In genomic region chr14:33120341-33120740, GRCh38 we compare ENCODE assay signal across 21 cellular contexts.
DNase-seq lines count a peak whose midpoint lies in the region; ATAC-seq, FAIRE-seq and TF ChIP-seq lines count a peak whose summit lies in the region.
"Had no signal": no experiment of that assay in that cellular context is flagged by ENCODE, and none has a peak within 500 bp of the region (broad histone marks: within the 10 kb centered on the region; RNA-seq: fewer than 3 reads in every experiment).

No MANE protein-coding gene starts in this region.

- H3K27ac ChIP-seq in RWPE2 (ENCODE audit: poor library complexity, severe bottlenecking) = peak overlapping the region; percentile 96
- H3K27ac ChIP-seq: 22Rv1, neutrophil, sigmoid colon had no signal

- H3K4me1 ChIP-seq in RWPE2 (ENCODE audit: insufficient read depth, poor library complexity, severe bottlenecking) = peaks cover 40% of the 10 kb centered on the region

- no peaks in the 10 kb centered on the region for H3K27me3 ChIP-seq in RWPE2 (ENCODE audit: insufficient read depth, poor library complexity, severe bottlenecking)
- H3K27me3 ChIP-seq: neutrophil, sigmoid colon had no signal

- no peaks in the 10 kb centered on the region for H3K36me3 ChIP-seq in RWPE2 (ENCODE audit: low read depth)
- H3K36me3 ChIP-seq: neutrophil, sigmoid colon had no signal

- no peak overlapping the region for H3K4me3 ChIP-seq in RWPE2 (ENCODE audit: severe bottlenecking)
- H3K4me3 ChIP-seq: sigmoid colon had no signal

- no peak for TF ChIP-seq CTCF in RWPE2 (IDR thresholded peaks at IDR 0.05; ENCODE audit: poor library complexity, severe bottlenecking)

- intact Hi-C loops in head of caudate nucleus (cut with DNase I) = no loop called here
- intact Hi-C loops in activated CD4-positive, alpha-beta memory T cell treated with anti-CD3 and anti-CD28 coated beads for 36 hours (cut with micrococcal nuclease) = no loop called here

- H3K27ac Mint-ChIP-seq in activated CD4-positive, alpha-beta memory T cell treated with anti-CD3 and anti-CD28 coated beads for 36 hours = no peak overlapping the region
- H3K27ac Mint-ChIP-seq: activated CD4-positive, alpha-beta T cell treated with anti-CD3 and anti-CD28 coated beads for 36 hours had no signal

- no peak overlapping the region for H3K4me3 Mint-ChIP-seq in activated CD4-positive, alpha-beta memory T cell treated with anti-CD3 and anti-CD28 coated beads for 36 hours
- H3K4me3 Mint-ChIP-seq: activated CD4-positive, alpha-beta T cell treated with anti-CD3 and anti-CD28 coated beads for 36 hours had no signal

- CTCF ChIA-PET in activated CD4-positive, alpha-beta memory T cell treated with anti-CD3 and anti-CD28 coated beads for 36 hours (lab: Charles Lee) = no interaction called here

- no peaks in the 10 kb centered on the region for H3K27me3 Mint-ChIP-seq in activated CD4-positive, alpha-beta memory T cell treated with anti-CD3 and anti-CD28 coated beads for 36 hours
- H3K27me3 Mint-ChIP-seq: activated CD4-positive, alpha-beta T cell treated with anti-CD3 and anti-CD28 coated beads for 36 hours had no signal

- no peaks in the 10 kb centered on the region for H3K9me3 ChIP-seq in RWPE2 (ENCODE audit: severe bottlenecking)
- H3K9me3 ChIP-seq: neutrophil, sigmoid colon had no signal

- DNase-seq in DMS53 (lab: John Stamatoyannopoulos, UW) (peak; percentile 41), DMS53 treated with DMSO at 0.1 percent for 48 hours (lab: John Stamatoyannopoulos, UW; ENCODE audit: unreplicated experiment) (no peak), RWPE2 (ENCODE audit: low spot score) (no peak), fibroblast of gingiva (ENCODE audit: low read depth) (peak; percentile 39), urothelium cell line (ENCODE audit: low spot score) (peak; percentile 30), head of caudate nucleus (no peak)
- no peak for DNase-seq in activated CD4-positive, alpha-beta memory T cell treated with anti-CD3 and anti-CD28 coated beads for 36 hours
- DNase-seq: activated CD4-positive, alpha-beta T cell treated with anti-CD3 and anti-CD28 coated beads for 36 hours; cortex of kidney; GOT3; KBM-7; NCI-H1436 treated with DMSO at 0.1 percent for 48 hours; NCI-H524; RPMI8226; sigmoid colon; stimulated activated CD4-positive, alpha-beta T cell treated with anti-CD3 and anti-CD28 coated beads, Interleukin-4, amount 100 ng/mL, for 4 hours; T-helper 2 cell; trophoblast cell had no signal

- H3K36me3 Mint-ChIP-seq in activated CD4-positive, alpha-beta memory T cell treated with anti-CD3 and anti-CD28 coated beads for 36 hours = no peaks in the 10 kb centered on the region

- FAIRE-seq in urothelium cell line (lab: Jason Lieb, UNC) = no peak

- POLR2A ChIA-PET in activated CD4-positive, alpha-beta memory T cell treated with anti-CD3 and anti-CD28 coated beads for 36 hours (lab: Charles Lee) = no interaction called here

- no peaks in the 10 kb centered on the region for H3K4me1 Mint-ChIP-seq in activated CD4-positive, alpha-beta memory T cell treated with anti-CD3 and anti-CD28 coated beads for 36 hours (ENCODE audit: low read depth)
- H3K4me1 Mint-ChIP-seq: activated CD4-positive, alpha-beta T cell treated with anti-CD3 and anti-CD28 coated beads for 36 hours had no signal

- peak; percentile 97 for ATAC-seq in RWPE2 (ENCODE audit: low read depth)
- ATAC-seq in GM21390 (IDR thresholded peaks at IDR 0.05; ENCODE audit: unreplicated experiment) = no peak
- ATAC-seq: activated CD4-positive, alpha-beta T cell treated with anti-CD3 and anti-CD28 coated beads for 36 hours had no signal

- H3K9me3 Mint-ChIP-seq in activated CD4-positive, alpha-beta memory T cell treated with anti-CD3 and anti-CD28 coated beads for 36 hours = no peaks in the 10 kb centered on the region

Comparison
In these comparisons a context has a peak if more than half of its experiments do, and no peak if none do; other contexts are left out.
1. DNase-seq: peak in DMS53 (single experiment), fibroblast of gingiva (single experiment) and urothelium cell line (single experiment); none in DMS53 treated with DMSO at 0.1 percent for 48 hours (single experiment), RWPE2 (single experiment), head of caudate nucleus (0 of 42) and activated CD4-positive, alpha-beta memory T cell treated with anti-CD3 and anti-CD28 coated beads for 36 hours (single experiment).